In genomic region chr6:44057238-44057930, GRCh38 we compare ENCODE assay signal across 1 cellular context.
TF ChIP-seq lines count a peak whose summit lies in the region.

No MANE protein-coding gene starts in this region.

TF ChIP-seq in HepG2, 621 proteins besides CTCF, POLR2A, EP300 and RAD21 (continued from another document and continues in another):
- TF ChIP-seq SATB2 (CRISPR knock-in tag; IDR thresholded peaks at IDR 0.05): no peak
- peak; percentile 96 for TF ChIP-seq ZSCAN22 (CRISPR knock-in tag; IDR thresholded peaks at IDR 0.05)
- no peak for TF ChIP-seq NONO (IDR thresholded peaks at IDR 0.05)
- no peak for TF ChIP-seq NONO (CRISPR knock-in tag; conservative IDR thresholded peaks at IDR 0.05)
- TF ChIP-seq CREBL2 (CRISPR knock-in tag; IDR thresholded peaks at IDR 0.05; ENCODE audit: borderline replicate concordance): no peak
- TF ChIP-seq KDM3A (CRISPR knock-in tag; IDR thresholded peaks at IDR 0.05; ENCODE audit: low read depth): no peak
- TF ChIP-seq ZNF572 (CRISPR knock-in tag; IDR thresholded peaks at IDR 0.05): no peak
- TF ChIP-seq, protein P1, sequence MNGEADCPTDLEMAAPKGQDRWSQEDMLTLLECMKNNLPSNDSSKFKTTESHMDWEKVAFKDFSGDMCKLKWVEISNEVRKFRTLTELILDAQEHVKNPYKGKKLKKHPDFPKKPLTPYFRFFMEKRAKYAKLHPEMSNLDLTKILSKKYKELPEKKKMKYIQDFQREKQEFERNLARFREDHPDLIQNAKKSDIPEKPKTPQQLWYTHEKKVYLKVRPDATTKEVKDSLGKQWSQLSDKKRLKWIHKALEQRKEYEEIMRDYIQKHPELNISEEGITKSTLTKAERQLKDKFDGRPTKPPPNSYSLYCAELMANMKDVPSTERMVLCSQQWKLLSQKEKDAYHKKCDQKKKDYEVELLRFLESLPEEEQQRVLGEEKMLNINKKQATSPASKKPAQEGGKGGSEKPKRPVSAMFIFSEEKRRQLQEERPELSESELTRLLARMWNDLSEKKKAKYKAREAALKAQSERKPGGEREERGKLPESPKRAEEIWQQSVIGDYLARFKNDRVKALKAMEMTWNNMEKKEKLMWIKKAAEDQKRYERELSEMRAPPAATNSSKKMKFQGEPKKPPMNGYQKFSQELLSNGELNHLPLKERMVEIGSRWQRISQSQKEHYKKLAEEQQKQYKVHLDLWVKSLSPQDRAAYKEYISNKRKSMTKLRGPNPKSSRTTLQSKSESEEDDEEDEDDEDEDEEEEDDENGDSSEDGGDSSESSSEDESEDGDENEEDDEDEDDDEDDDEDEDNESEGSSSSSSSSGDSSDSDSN (CRISPR knock-in tag; IDR thresholded peaks at IDR 0.05): 0 out of 2 replicates have a peak, but pooled peaks have one; percentile 2
- TF ChIP-seq ZNF251 (CRISPR knock-in tag; IDR thresholded peaks at IDR 0.05): no peak
- TF ChIP-seq RXRA (CRISPR knock-in tag; IDR thresholded peaks at IDR 0.05): 0 out of 2 replicates have a peak, but pooled peaks have one; percentile 5
- TF ChIP-seq STAT6 (CRISPR knock-in tag; IDR thresholded peaks at IDR 0.05; ENCODE audit: borderline replicate concordance): no peak
- TF ChIP-seq ZNF672 (CRISPR knock-in tag; IDR thresholded peaks at IDR 0.05): no peak
- no peak for TF ChIP-seq SOX5 (CRISPR knock-in tag; IDR thresholded peaks at IDR 0.05; ENCODE audit: borderline replicate concordance)
- 0 out of 2 replicates have a peak, but pooled peaks have one; percentile 9 for TF ChIP-seq ZNF337 (CRISPR knock-in tag; IDR thresholded peaks at IDR 0.05; ENCODE audit: borderline replicate concordance, low read depth)
- TF ChIP-seq SIN3A (IDR thresholded peaks at IDR 0.05; ENCODE audit: borderline replicate concordance, low read depth, low read length): no peak
- TF ChIP-seq ETV5 (CRISPR knock-in tag; IDR thresholded peaks at IDR 0.05; ENCODE audit: borderline replicate concordance): peak; percentile 59; the same call in 1 of the 2 replicates
- TF ChIP-seq HCFC1 (IDR thresholded peaks at IDR 0.05; ENCODE audit: low read depth, low read length): no peak
- TF ChIP-seq THYN1 (CRISPR knock-in tag; IDR thresholded peaks at IDR 0.05; ENCODE audit: borderline replicate concordance, low read depth): no peak
- TF ChIP-seq ZNF883 (CRISPR knock-in tag; IDR thresholded peaks at IDR 0.05; ENCODE audit: not compliant biosample characterization): no peak
- TF ChIP-seq, protein P2, sequence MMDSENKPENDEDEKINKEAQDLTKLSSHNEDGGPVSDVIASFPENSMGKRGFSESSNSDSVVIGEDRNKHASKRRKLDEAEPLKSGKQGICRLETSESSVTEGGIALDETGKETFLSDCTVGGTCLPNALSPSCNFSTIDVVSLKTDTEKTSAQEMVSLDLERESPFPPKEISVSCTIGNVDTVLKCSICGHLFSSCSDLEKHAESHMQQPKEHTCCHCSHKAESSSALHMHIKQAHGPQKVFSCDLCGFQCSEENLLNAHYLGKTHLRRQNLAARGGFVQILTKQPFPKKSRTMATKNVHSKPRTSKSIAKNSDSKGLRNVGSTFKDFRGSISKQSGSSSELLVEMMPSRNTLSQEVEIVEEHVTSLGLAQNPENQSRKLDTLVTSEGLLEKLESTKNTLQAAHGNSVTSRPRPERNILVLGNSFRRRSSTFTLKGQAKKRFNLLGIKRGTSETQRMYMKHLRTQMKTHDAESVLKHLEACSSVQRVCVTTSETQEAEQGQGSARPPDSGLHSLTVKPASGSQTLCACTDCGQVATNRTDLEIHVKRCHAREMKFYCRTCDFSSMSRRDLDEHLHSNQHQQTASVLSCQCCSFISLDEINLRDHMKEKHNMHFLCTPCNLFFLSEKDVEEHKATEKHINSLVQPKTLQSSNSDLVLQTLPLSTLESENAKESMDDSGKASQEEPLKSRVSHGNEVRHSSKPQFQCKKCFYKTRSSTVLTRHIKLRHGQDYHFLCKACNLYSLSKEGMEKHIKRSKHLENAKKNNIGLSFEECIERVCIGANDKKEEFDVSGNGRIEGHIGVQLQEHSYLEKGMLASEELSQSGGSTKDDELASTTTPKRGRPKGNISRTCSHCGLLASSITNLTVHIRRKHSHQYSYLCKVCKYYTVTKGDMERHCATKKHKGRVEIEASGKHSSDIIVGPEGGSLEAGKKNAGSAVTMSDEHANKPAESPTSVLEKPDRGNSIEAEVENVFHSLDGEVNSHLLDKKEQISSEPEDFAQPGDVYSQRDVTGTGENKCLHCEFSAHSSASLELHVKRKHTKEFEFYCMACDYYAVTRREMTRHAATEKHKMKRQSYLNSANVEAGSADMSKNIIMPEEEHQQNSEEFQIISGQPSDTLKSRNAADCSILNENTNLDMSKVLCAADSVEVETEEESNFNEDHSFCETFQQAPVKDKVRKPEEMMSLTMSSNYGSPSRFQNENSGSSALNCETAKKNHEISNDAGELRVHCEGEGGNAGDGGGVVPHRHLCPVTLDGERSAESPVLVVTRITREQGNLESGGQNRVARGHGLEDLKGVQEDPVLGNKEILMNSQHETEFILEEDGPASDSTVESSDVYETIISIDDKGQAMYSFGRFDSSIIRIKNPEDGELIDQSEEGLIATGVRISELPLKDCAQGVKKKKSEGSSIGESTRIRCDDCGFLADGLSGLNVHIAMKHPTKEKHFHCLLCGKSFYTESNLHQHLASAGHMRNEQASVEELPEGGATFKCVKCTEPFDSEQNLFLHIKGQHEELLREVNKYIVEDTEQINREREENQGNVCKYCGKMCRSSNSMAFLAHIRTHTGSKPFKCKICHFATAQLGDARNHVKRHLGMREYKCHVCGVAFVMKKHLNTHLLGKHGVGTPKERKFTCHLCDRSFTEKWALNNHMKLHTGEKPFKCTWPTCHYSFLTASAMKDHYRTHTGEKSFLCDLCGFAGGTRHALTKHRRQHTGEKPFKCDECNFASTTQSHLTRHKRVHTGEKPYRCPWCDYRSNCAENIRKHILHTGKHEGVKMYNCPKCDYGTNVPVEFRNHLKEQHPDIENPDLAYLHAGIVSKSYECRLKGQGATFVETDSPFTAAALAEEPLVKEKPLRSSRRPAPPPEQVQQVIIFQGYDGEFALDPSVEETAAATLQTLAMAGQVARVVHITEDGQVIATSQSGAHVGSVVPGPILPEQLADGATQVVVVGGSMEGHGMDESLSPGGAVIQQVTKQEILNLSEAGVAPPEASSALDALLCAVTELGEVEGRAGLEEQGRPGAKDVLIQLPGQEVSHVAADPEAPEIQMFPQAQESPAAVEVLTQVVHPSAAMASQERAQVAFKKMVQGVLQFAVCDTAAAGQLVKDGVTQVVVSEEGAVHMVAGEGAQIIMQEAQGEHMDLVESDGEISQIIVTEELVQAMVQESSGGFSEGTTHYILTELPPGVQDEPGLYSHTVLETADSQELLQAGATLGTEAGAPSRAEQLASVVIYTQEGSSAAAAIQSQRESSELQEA (CRISPR knock-in tag; IDR thresholded peaks at IDR 0.05; ENCODE audit: not compliant biosample characterization): no peak
- no peak for TF ChIP-seq ZNF75D (CRISPR knock-in tag; IDR thresholded peaks at IDR 0.05; ENCODE audit: borderline replicate concordance)
- TF ChIP-seq CENPT (CRISPR knock-in tag; IDR thresholded peaks at IDR 0.05; ENCODE audit: low read depth): no peak
- no peak for TF ChIP-seq TGIF2 (CRISPR knock-in tag; IDR thresholded peaks at IDR 0.05)
- no peak for TF ChIP-seq FOXC1 (CRISPR knock-in tag; IDR thresholded peaks at IDR 0.05; ENCODE audit: borderline replicate concordance)
- TF ChIP-seq, protein P3, sequence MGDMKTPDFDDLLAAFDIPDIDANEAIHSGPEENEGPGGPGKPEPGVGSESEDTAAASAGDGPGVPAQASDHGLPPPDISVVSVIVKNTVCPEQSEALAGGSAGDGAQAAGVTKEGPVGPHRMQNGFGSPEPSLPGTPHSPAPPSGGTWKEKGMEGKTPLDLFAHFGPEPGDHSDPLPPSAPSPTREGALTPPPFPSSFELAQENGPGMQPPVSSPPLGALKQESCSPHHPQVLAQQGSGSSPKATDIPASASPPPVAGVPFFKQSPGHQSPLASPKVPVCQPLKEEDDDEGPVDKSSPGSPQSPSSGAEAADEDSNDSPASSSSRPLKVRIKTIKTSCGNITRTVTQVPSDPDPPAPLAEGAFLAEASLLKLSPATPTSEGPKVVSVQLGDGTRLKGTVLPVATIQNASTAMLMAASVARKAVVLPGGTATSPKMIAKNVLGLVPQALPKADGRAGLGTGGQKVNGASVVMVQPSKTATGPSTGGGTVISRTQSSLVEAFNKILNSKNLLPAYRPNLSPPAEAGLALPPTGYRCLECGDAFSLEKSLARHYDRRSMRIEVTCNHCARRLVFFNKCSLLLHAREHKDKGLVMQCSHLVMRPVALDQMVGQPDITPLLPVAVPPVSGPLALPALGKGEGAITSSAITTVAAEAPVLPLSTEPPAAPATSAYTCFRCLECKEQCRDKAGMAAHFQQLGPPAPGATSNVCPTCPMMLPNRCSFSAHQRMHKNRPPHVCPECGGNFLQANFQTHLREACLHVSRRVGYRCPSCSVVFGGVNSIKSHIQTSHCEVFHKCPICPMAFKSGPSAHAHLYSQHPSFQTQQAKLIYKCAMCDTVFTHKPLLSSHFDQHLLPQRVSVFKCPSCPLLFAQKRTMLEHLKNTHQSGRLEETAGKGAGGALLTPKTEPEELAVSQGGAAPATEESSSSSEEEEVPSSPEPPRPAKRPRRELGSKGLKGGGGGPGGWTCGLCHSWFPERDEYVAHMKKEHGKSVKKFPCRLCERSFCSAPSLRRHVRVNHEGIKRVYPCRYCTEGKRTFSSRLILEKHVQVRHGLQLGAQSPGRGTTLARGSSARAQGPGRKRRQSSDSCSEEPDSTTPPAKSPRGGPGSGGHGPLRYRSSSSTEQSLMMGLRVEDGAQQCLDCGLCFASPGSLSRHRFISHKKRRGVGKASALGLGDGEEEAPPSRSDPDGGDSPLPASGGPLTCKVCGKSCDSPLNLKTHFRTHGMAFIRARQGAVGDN (CRISPR knock-in tag; IDR thresholded peaks at IDR 0.05): peak; percentile 54
- no peak for TF ChIP-seq SCMH1 (CRISPR knock-in tag; IDR thresholded peaks at IDR 0.05; ENCODE audit: borderline replicate concordance)
- TF ChIP-seq, protein P4, sequence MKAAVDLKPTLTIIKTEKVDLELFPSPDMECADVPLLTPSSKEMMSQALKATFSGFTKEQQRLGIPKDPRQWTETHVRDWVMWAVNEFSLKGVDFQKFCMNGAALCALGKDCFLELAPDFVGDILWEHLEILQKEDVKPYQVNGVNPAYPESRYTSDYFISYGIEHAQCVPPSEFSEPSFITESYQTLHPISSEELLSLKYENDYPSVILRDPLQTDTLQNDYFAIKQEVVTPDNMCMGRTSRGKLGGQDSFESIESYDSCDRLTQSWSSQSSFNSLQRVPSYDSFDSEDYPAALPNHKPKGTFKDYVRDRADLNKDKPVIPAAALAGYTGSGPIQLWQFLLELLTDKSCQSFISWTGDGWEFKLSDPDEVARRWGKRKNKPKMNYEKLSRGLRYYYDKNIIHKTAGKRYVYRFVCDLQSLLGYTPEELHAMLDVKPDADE (CRISPR knock-in tag; IDR thresholded peaks at IDR 0.05): no peak
- TF ChIP-seq, protein P5, sequence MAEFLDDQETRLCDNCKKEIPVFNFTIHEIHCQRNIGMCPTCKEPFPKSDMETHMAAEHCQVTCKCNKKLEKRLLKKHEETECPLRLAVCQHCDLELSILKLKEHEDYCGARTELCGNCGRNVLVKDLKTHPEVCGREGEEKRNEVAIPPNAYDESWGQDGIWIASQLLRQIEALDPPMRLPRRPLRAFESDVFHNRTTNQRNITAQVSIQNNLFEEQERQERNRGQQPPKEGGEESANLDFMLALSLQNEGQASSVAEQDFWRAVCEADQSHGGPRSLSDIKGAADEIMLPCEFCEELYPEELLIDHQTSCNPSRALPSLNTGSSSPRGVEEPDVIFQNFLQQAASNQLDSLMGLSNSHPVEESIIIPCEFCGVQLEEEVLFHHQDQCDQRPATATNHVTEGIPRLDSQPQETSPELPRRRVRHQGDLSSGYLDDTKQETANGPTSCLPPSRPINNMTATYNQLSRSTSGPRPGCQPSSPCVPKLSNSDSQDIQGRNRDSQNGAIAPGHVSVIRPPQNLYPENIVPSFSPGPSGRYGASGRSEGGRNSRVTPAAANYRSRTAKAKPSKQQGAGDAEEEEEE (CRISPR knock-in tag; IDR thresholded peaks at IDR 0.05; ENCODE audit: borderline replicate concordance): 0 out of 2 replicates have a peak, but pooled peaks have one; percentile 12
- TF ChIP-seq ZNF670 (CRISPR knock-in tag; IDR thresholded peaks at IDR 0.05; ENCODE audit: borderline replicate concordance): no peak
- TF ChIP-seq CERS6 (CRISPR knock-in tag; IDR thresholded peaks at IDR 0.05): no peak
- 0 out of 2 replicates have a peak, but pooled peaks have one; percentile 22 for TF ChIP-seq ELF1 (CRISPR knock-in tag; IDR thresholded peaks at IDR 0.05)
- no peak for TF ChIP-seq NFRKB (IDR thresholded peaks at IDR 0.05)
- TF ChIP-seq TEAD3 (CRISPR knock-in tag; optimal IDR thresholded peaks at IDR 0.05; ENCODE audit: borderline replicate concordance): peak; percentile 40
- no peak for TF ChIP-seq ZNF558 (CRISPR knock-in tag; IDR thresholded peaks at IDR 0.05; ENCODE audit: borderline replicate concordance)
- 0 out of 2 replicates have a peak, but pooled peaks have one; percentile 28 for TF ChIP-seq ZFP82 (CRISPR knock-in tag; IDR thresholded peaks at IDR 0.05; ENCODE audit: borderline replicate concordance)
- TF ChIP-seq TCF7 (IDR thresholded peaks at IDR 0.05; ENCODE audit: low read depth): no peak
- 0 out of 2 replicates have a peak, but pooled peaks have one; percentile 39 for TF ChIP-seq GABPB1 (CRISPR knock-in tag; IDR thresholded peaks at IDR 0.05)
- TF ChIP-seq GABPA (IDR thresholded peaks at IDR 0.05; ENCODE audit: low read depth, low read length): 0 out of 2 replicates have a peak, but pooled peaks have one; percentile 19
- peak; percentile 65 for TF ChIP-seq GABPA (CRISPR knock-in tag; IDR thresholded peaks at IDR 0.05; ENCODE audit: low read depth)
- 0 out of 2 replicates have a peak, but pooled peaks have one; percentile 4 for TF ChIP-seq ELF3 (CRISPR knock-in tag; IDR thresholded peaks at IDR 0.05)
